In genomic region chr12:56688129-56688845, GRCh38 we compare ENCODE assay signal across 8 cellular contexts. TPM values are rescaled to one million over a fixed set of nuclear protein-coding genes. Genes with fewer than 3 reads are reported as not detected.
DNase-seq lines count a peak whose midpoint lies in the region; FAIRE-seq and TF ChIP-seq lines count a peak whose summit lies in the region.

PTGES3 (minus strand) TSS chr12:56688284; CDS start chr12:56687999, 285 bp downstream.

- POLR2A ChIA-PET in HEK293T (lab: Yijun Ruan, JAX): interaction anchor here (0.7 to 5.2 kb wide), 22 partner anchors 10 to 500 kb away, joined by 3 to 69 read pairs (median 8); partner anchors contain the start of genes ATP5F1B, NACA, RBMS2 and STAT2

- FAIRE-seq in frontal cortex (lab: Jason Lieb, UNC): no peak

- no peaks in the 10 kb centered on the region for H3K27me3 ChIP-seq in neutrophil

- CTCF ChIA-PET in HEK293T (lab: Yijun Ruan, JAX): interaction anchor here (0.6 to 6.8 kb wide), 2 partner anchors 12 to 51 kb away, joined by 3 to 31 read pairs; no protein-coding TSS in a partner anchor

- TF ChIP-seq CTCF in neutrophil (IDR thresholded peaks at IDR 0.05): peak; percentile 38

- H3K36me3 ChIP-seq in neutrophil: no peaks in the 10 kb centered on the region

- H3K4me3 ChIP-seq in neutrophil (ENCODE audit: low read depth in 1 of 2, low read length in 1 of 2): peak within 1 kb of the TSS; percentile 81 to 85

- peak; percentile 97 for DNase-seq in GF-D8 (lab: John Stamatoyannopoulos, UW)
- peak; percentile 94 for DNase-seq in HEK293T (ENCODE audit: extremely low spot score)
- peak; percentile 97 for DNase-seq in MV-4-11 (lab: John Stamatoyannopoulos, UW)
- peak; percentile 99 for DNase-seq in SK-MEL-5 (ENCODE audit: low read depth, low spot score)
- peak; percentile 97 for DNase-seq in activated naive CD4-positive, alpha-beta T cell treated with Interleukin-2 at 50 U/mL for 16 hours
- peak; percentile 85 to 95 for DNase-seq in frontal cortex (ENCODE audit: low spot score in 2 of 2)
- DNase-seq in substantia nigra (lab: John Stamatoyannopoulos, UW): peak; percentile 56 to 98 (median 92)

- peaks cover 47 to 51% of the 10 kb centered on the region in 2 experiments for H3K4me1 ChIP-seq in neutrophil (ENCODE audit: control insufficient read depth in 1 of 2, insufficient read depth in 1 of 2, low read depth in 1 of 2, low read length in 1 of 2)

- H3K9me3 ChIP-seq in neutrophil: no peaks in the 10 kb centered on the region

- peak within 1 kb of the TSS; percentile 93 for H3K27ac ChIP-seq in neutrophil
- H3K27ac ChIP-seq in substantia nigra (ENCODE audit: low read depth, low read length, poor library complexity, severe bottlenecking): peak within 1 kb of the TSS; percentile 100

- in situ Hi-C loops in SK-MEL-5 (cut with HindIII; ENCODE audit: low pct_unique_long_range_greater_than_20kb, low sequenced_read_pairs): no loop called here

TF ChIP-seq in HEK293T, 16 proteins besides CTCF, POLR2A, EP300 and RAD21:
- TF ChIP-seq FOXK2 (IDR thresholded peaks at IDR 0.05) (no peak), BHLHE40 (IDR thresholded peaks at IDR 0.05; ENCODE audit: borderline replicate concordance) (no peak), L3MBTL2 (conservative IDR thresholded peaks at IDR 0.05) (peak; percentile 92)

RNA-seq across cellular contexts. Expression of gene PTGES3, which starts in this region (rescaled TPM):
- 89.1 and 98.9 TPM in 2 replicates for total RNA-seq in SK-MEL-5 (2014; rRNA removed; shearing (Covaris generic))
- 203 and 262 TPM in 2 replicates for polyA plus RNA-seq in SK-MEL-5 (2015; cell fraction: cytosol; rRNA removed)
- polyA plus RNA-seq in SK-MEL-5 (2015; cell fraction: nucleus; rRNA removed): 72.0 and 83.4 TPM in 2 replicates
- total RNA-seq in frontal cortex: 78.7 TPM

Comparison
In these comparisons a context has a peak if more than half of its experiments do, and no peak if none do; other contexts are left out.
1. Peak in every context shown above with its lines: DNase-seq, H3K4me3 ChIP-seq and H3K27ac ChIP-seq.